33 cellular contexts compared by ENCODE assay signal in genomic region chr17:61624951-61625350, GRCh38. TPM values are rescaled to one million over a fixed set of nuclear protein-coding genes. Genes with fewer than 3 reads are reported as not detected.
"Had no signal": no experiment of that assay in that cellular context is flagged by ENCODE, and none has a peak within 500 bp of the region (broad histone marks: within the 10 kb centered on the region; RNA-seq: fewer than 3 reads in every experiment).

No MANE protein-coding gene starts in this region.

- H3K36me3 ChIP-seq: stomach, suprapubic skin, thoracic aorta, thyroid gland, tibial artery, tibial nerve, transverse colon, upper lobe of left lung, upper lobe of right lung, uterus, vagina had no signal

- H3K9me3 ChIP-seq: suprapubic skin, testis, thoracic aorta, thyroid gland, uterus, vagina had no signal

- H3K27me3 ChIP-seq: testis, thyroid gland, tibial artery, tibial nerve, upper lobe of left lung, upper lobe of right lung, uterus, vagina had no signal

- DNase-seq: stimulated activated CD4-positive, alpha-beta T cell treated with anti-CD3 and anti-CD28 coated beads, Interleukin-2, amount 100 ng/mL, for 48 hours; stimulated activated CD4-positive, alpha-beta T cell treated with anti-CD3 and anti-CD28 coated beads, Interleukin-4, amount 100 ng/mL, for 1 hour; stimulated activated CD4-positive, alpha-beta T cell treated with anti-CD3 and anti-CD28 coated beads, Interleukin-4, amount 100 ng/mL, for 24 hours; stimulated activated CD4-positive, alpha-beta T cell treated with anti-CD3 and anti-CD28 coated beads, Interleukin-4, amount 100 ng/mL, for 4 hours; stimulated activated CD8-positive, alpha-beta memory T cell treated with anti-CD3 and anti-CD28 coated beads, Interleukin-4, amount 100 ng/mL, for 48 hours; stimulated activated naive B cell treated with anti-CD40 and anti-IgM and Interleukin-4, amounts not matched to agents 10 μg/mL and 1 μg/mL and 100 μg/mL, for 72 hours; stimulated activated naive CD4-positive, alpha-beta T cell; stimulated activated naive CD4-positive, alpha-beta T cell treated with Interleukin-2 at 50 U/mL for 16 hours; stimulated activated naive CD8-positive, alpha-beta T cell treated with anti-CD3 and anti-CD28 coated beads, Interleukin-15, amount 100 ng/mL, for 72 hours; stimulated activated naive CD8-positive, alpha-beta T cell treated with anti-CD3 and anti-CD28 coated beads, Interleukin-15, Interleukin-2, amounts not matched to agents 100 U/mL and 50 U/mL, for 24 hours; stomach; substantia nigra; testis; thyroid gland; tibial artery; transverse colon; trophoblast cell; upper lobe of left lung; upper lobe of right lung; uterus had no signal

- ATAC-seq: stimulated activated effector memory CD8-positive, alpha-beta T cell treated with anti-CD3 and anti-CD28 coated beads, Interleukin-12 subunit alpha, Interleukin-12 subunit beta, amount 100 ng/mL, for 72 hours; stimulated activated memory B cell treated with anti-CD40 and anti-IgM and Interleukin-4, amounts not matched to agents 10 μg/mL and 1 μg/mL and 100 μg/mL, for 72 hours; stimulated activated naive B cell treated with anti-CD40 and anti-IgM and Interleukin-4, amounts not matched to agents 10 μg/mL and 1 μg/mL and 100 μg/mL, for 72 hours; stimulated activated naive CD8-positive, alpha-beta T cell treated with anti-CD3 and anti-CD28 coated beads, Interleukin-15, amount 100 ng/mL, for 72 hours; stimulated activated naive CD8-positive, alpha-beta T cell treated with anti-CD3 and anti-CD28 coated beads, Interleukin-15, Interleukin-2, amounts not matched to agents 100 U/mL and 50 U/mL, for 24 hours; upper lobe of right lung had no signal

- H3K36me3 Mint-ChIP-seq: stimulated activated memory B cell treated with anti-CD40 and anti-IgM and Interleukin-4, amounts not matched to agents 10 μg/mL and 1 μg/mL and 100 μg/mL, for 72 hours; stimulated activated naive B cell treated with anti-CD40 and anti-IgM and Interleukin-4, amounts not matched to agents 10 μg/mL and 1 μg/mL and 100 μg/mL, for 72 hours; type B pancreatic cell had no signal

- H3K4me3 ChIP-seq: stomach, suprapubic skin, testis, thoracic aorta, thyroid gland, tibial artery, tibial nerve, transverse colon, upper lobe of left lung, upper lobe of right lung, uterus, vagina had no signal

- H3K9me3 Mint-ChIP-seq: stimulated activated effector memory CD8-positive, alpha-beta T cell treated with anti-CD3 and anti-CD28 coated beads, Interleukin-12 subunit alpha, Interleukin-12 subunit beta, amount 100 ng/mL, for 72 hours; stimulated activated naive CD8-positive, alpha-beta T cell treated with anti-CD3 and anti-CD28 coated beads, Interleukin-15, Interleukin-2, amounts not matched to agents 100 ng/mL and 50 ng/mL, for 24 hours had no signal

- H3K4me1 Mint-ChIP-seq: stimulated activated effector memory CD8-positive, alpha-beta T cell treated with anti-CD3 and anti-CD28 coated beads, Interleukin-12 subunit alpha, Interleukin-12 subunit beta, amount 100 ng/mL, for 72 hours; stimulated activated memory B cell treated with anti-CD40 and anti-IgM and Interleukin-4, amounts not matched to agents 10 μg/mL and 1 μg/mL and 100 μg/mL, for 72 hours; stimulated activated naive B cell treated with anti-CD40 and anti-IgM and Interleukin-4, amounts not matched to agents 10 μg/mL and 1 μg/mL and 100 μg/mL, for 72 hours; stimulated activated naive CD8-positive, alpha-beta T cell treated with anti-CD3 and anti-CD28 coated beads, Interleukin-15, amount 100 ng/mL, for 72 hours had no signal

- H3K4me3 Mint-ChIP-seq: stimulated activated effector memory CD8-positive, alpha-beta T cell treated with anti-CD3 and anti-CD28 coated beads, Interleukin-12 subunit alpha, Interleukin-12 subunit beta, amount 100 ng/mL, for 72 hours; stimulated activated memory B cell treated with anti-CD40 and anti-IgM and Interleukin-4, amounts not matched to agents 10 μg/mL and 1 μg/mL and 100 μg/mL, for 72 hours; stimulated activated naive B cell treated with anti-CD40 and anti-IgM and Interleukin-4, amounts not matched to agents 10 μg/mL and 1 μg/mL and 100 μg/mL, for 72 hours; stimulated activated naive CD8-positive, alpha-beta T cell treated with anti-CD3 and anti-CD28 coated beads, Interleukin-15, amount 100 ng/mL, for 72 hours; stimulated activated naive CD8-positive, alpha-beta T cell treated with anti-CD3 and anti-CD28 coated beads, Interleukin-15, Interleukin-2, amounts not matched to agents 100 ng/mL and 50 ng/mL, for 24 hours; type B pancreatic cell had no signal

- H3K4me1 ChIP-seq: stomach, suprapubic skin, testis, thyroid gland, tibial artery, tibial nerve, transverse colon, upper lobe of left lung, upper lobe of right lung, uterus, vagina had no signal

- H3K27ac Mint-ChIP-seq: stimulated activated effector memory CD8-positive, alpha-beta T cell treated with anti-CD3 and anti-CD28 coated beads, Interleukin-12 subunit alpha, Interleukin-12 subunit beta, amount 100 ng/mL, for 72 hours; stimulated activated memory B cell treated with anti-CD40 and anti-IgM and Interleukin-4, amounts not matched to agents 10 μg/mL and 1 μg/mL and 100 μg/mL, for 72 hours; stimulated activated naive B cell treated with anti-CD40 and anti-IgM and Interleukin-4, amounts not matched to agents 10 μg/mL and 1 μg/mL and 100 μg/mL, for 72 hours; stimulated activated naive CD8-positive, alpha-beta T cell treated with anti-CD3 and anti-CD28 coated beads, Interleukin-15, amount 100 ng/mL, for 72 hours; stimulated activated naive CD8-positive, alpha-beta T cell treated with anti-CD3 and anti-CD28 coated beads, Interleukin-15, Interleukin-2, amounts not matched to agents 100 ng/mL and 50 ng/mL, for 24 hours; type B pancreatic cell had no signal

- H3K27ac ChIP-seq: stomach, suprapubic skin, testis, thoracic aorta, thyroid gland, tibial artery, tibial nerve, transverse colon, upper lobe of left lung, upper lobe of right lung, uterus, vagina had no signal

- FAIRE-seq: urothelium cell line had no signal

RNA-seq across cellular contexts. Expression of gene NACA2, which starts 33.9 kb away (rescaled TPM):
- total RNA-seq: stomach, subcutaneous adipose tissue, suprapubic skin, temporal lobe, thoracic aorta, thyroid gland, tibial nerve, transverse colon, upper lobe of left lung, upper lobe of right lung, ureter, urinary bladder, uterus, vagina had no signal
- polyA plus RNA-seq: urinary bladder had no signal
